Comparison of ENCODE assay signal across 8 cellular contexts in the genomic region with DNA sequence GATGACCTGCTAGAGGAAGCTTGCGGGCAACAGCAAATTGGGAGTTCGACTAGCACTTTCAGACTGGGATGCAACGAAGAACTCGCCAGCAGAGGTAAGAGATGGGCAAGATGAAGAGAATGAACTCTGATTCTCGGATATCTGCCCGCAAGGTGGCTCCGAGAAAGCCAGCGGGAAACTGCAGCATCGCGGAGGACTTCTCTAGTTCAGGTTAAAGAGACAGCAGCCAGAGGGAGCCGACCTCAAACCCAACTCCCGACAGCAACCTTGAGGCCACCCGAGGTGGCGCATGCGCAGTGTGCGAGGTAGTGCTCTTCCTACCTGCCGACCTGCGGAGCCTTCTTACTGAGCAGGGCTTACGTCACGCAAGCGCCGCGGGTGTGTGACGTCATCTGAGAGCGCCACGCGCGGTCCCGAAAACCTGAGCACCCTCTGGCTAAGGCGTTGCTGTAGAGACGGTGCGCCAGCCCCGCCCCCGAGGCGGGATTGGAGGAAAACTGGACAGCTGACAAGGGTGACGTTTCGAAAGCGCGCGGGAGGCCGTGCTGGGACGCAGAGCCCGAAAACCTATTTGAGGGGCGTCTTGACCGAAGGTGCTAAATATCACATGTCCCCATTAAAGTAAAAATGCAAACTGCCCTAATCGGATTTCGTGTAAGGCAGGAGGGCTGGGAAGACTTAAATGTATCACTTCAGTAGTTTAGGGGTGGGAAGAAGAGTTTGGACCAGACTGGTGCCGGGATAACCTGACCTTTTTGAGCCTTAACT.
DNase-seq lines count a peak whose midpoint lies in the region; ATAC-seq and TF ChIP-seq lines count a peak whose summit lies in the region.

No MANE protein-coding gene starts in this region.

- DNase-seq in GM13977 (ENCODE audit: low spot score) (peak; percentile 95), NCI-H146 treated with DMSO at 0.1 percent for 48 hours (lab: John Stamatoyannopoulos, UW; ENCODE audit: unreplicated experiment) (peak; percentile 53), T-helper 1 cell (peak; percentile 98 to 100 (median 98)), amygdala (lab: John Stamatoyannopoulos, UW) (peak; percentile 91 to 100 (median 97)), left cardiac atrium (peak; percentile 99), posterior cingulate gyrus (peak; percentile 99 to 100 (median 99)), upper lobe of left lung (peak; percentile 100)

- H3K4me1 ChIP-seq in upper lobe of left lung: peaks cover 12 to 24% (median 16%) of the 10 kb centered on the region in 4 donors

- no peaks in the 10 kb centered on the region for H3K36me3 ChIP-seq in upper lobe of left lung

- TF ChIP-seq CTCF in GM13977 (IDR thresholded peaks at IDR 0.05; ENCODE audit: extremely low read depth, insufficient read depth, missing control alignments): no peak
- peak in 4 of 6 experiments; percentile 42 to 55 (median 46) for TF ChIP-seq CTCF in upper lobe of left lung (IDR thresholded peaks at IDR 0.05)

- WGBS in upper lobe of left lung, 2 donors: 5 to 8% methylated on average over 28 to 48 of the region's 48 CpGs

- intact Hi-C loops in left cardiac atrium (cut with DNase I): no loop called here
- intact Hi-C loops in posterior cingulate gyrus (cut with DNase I): loop anchor here (1.0 kb wide), 1 partner anchor 136 kb away; a partner anchor contains a TSS

- H3K27me3 ChIP-seq in upper lobe of left lung: no peaks in the 10 kb centered on the region

- TF ChIP-seq EP300 in upper lobe of left lung (IDR thresholded peaks at IDR 0.05): peak in 1 of 4 donors; percentile 50

- TF ChIP-seq POLR2A in upper lobe of left lung (IDR thresholded peaks at IDR 0.05): peak in 2 of 4 donors; percentile 74

- H3K27ac ChIP-seq in upper lobe of left lung: peak overlapping the region; percentile 66 to 85 (median 80)

- H3K9me3 ChIP-seq in upper lobe of left lung: no peaks in the 10 kb centered on the region

- in situ Hi-C loops in GM13977 (cut with MboI; ENCODE audit: low pct_unique_long_range_greater_than_20kb, low sequenced_read_pairs, unreplicated experiment): no loop called here

- ATAC-seq in HG02870 (IDR thresholded peaks at IDR 0.05; ENCODE audit: unreplicated experiment): peak; percentile 70
- peak; percentile 97 to 98 for ATAC-seq in left cardiac atrium
- ATAC-seq in upper lobe of left lung (ENCODE audit: low FRiP score in 2 of 2): peak; percentile 96 to 98

- peak overlapping the region; percentile 50 to 71 (median 56) for H3K4me3 ChIP-seq in upper lobe of left lung

Comparison
In these comparisons a context has a peak if more than half of its experiments do, and no peak if none do; other contexts are left out.
1. Peak in every context shown above with its lines: DNase-seq, ATAC-seq, H3K4me3 ChIP-seq and H3K27ac ChIP-seq.